ENCODE assay signal across 9 cellular contexts in genomic region chr2:19786408-19787058, GRCh38.
DNase-seq lines count a peak whose midpoint lies in the region; ATAC-seq and TF ChIP-seq lines count a peak whose summit lies in the region.
"Had no signal": no experiment of that assay in that cellular context is flagged by ENCODE, and none has a peak within 500 bp of the region (broad histone marks: within the 10 kb centered on the region; RNA-seq: fewer than 3 reads in every experiment).

No MANE protein-coding gene starts in this region.

- peak overlapping the region; percentile 78 for H3K27ac ChIP-seq in psoas muscle
- H3K27ac ChIP-seq: KMS-11 had no signal

- no peaks in the 10 kb centered on the region for H3K9me3 Mint-ChIP-seq in WTC11

- POLR2A ChIA-PET in WTC11 (lab: Charles Lee): no interaction called here

- H3K36me3 Mint-ChIP-seq in WTC11: no peaks in the 10 kb centered on the region

- peaks cover 16% of the 10 kb centered on the region for H3K4me1 ChIP-seq in psoas muscle

- no peaks in the 10 kb centered on the region for H3K36me3 ChIP-seq in psoas muscle (ENCODE audit: insufficient read depth in 1 of 2, low read depth in 1 of 2)

- TF ChIP-seq CTCF in WTC11 (IDR thresholded peaks at IDR 0.05) (no peak), psoas muscle (IDR thresholded peaks at IDR 0.05) (no peak)

- H3K4me3 Mint-ChIP-seq in WTC11: no peak overlapping the region

- no peaks in the 10 kb centered on the region for H3K9me3 ChIP-seq in psoas muscle

- no peak overlapping the region for H3K27ac Mint-ChIP-seq in WTC11

- CTCF ChIA-PET in WTC11 (lab: Charles Lee): interaction anchor here (0.9 kb wide), 1 partner anchor 76 kb away, joined by 3 read pairs; no protein-coding TSS in a partner anchor

- ATAC-seq in GM19351 (IDR thresholded peaks at IDR 0.05; ENCODE audit: unreplicated experiment) (peak; percentile 65), HG03159 (IDR thresholded peaks at IDR 0.05; ENCODE audit: unreplicated experiment) (peak; percentile 51), WTC11 (peak; percentile 11; the same call in 1 of the 2 replicates), psoas muscle (peak in 3 of 4 donors; percentile 59 to 64 (median 60)), GM19324 (IDR thresholded peaks at IDR 0.05; ENCODE audit: low FRiP score, unreplicated experiment) (no peak)

- intact Hi-C loops in psoas muscle (cut with DNase I): no loop called here

- DNase-seq in WTC11 (ENCODE audit: low spot score) (no peak), psoas muscle (no peak), DMS114 treated with DMSO at 0.1 percent for 48 hours (lab: John Stamatoyannopoulos, UW; ENCODE audit: unreplicated experiment) (no peak)
- no peak for DNase-seq in activated T-cell treated with anti-CD3 and anti-CD28 coated beads, Interleukin-2, amount 50 U/mL, for 1 hour
- DNase-seq in stimulated activated CD4-positive, alpha-beta T cell treated with anti-CD3 and anti-CD28 coated beads, Interleukin-4, amount 100 ng/mL, for 4 hours: no peak

- H3K27me3 ChIP-seq in psoas muscle (ENCODE audit: insufficient read depth in 3 of 3, low read length in 2 of 3): peaks cover 0 to 2% (median 0%) of the 10 kb centered on the region in 3 donors

- H3K4me3 ChIP-seq in psoas muscle: no peak overlapping the region

- H3K27me3 Mint-ChIP-seq in WTC11 (ENCODE audit: low read depth): peaks cover 7% of the 10 kb centered on the region

- WGBS in psoas muscle, 3 donors: 87 to 94% (median 88%) methylated on average over 5 of the region's 5 CpGs

- H3K4me1 Mint-ChIP-seq in WTC11: peaks cover 30% of the 10 kb centered on the region

TF ChIP-seq in WTC11, 78 proteins besides CTCF, POLR2A, EP300 and RAD21:
- TF ChIP-seq E2F5 (CRISPR knock-in tag; IDR thresholded peaks at IDR 0.05): no peak
- no peak for TF ChIP-seq NFE2L1 (CRISPR knock-in tag; IDR thresholded peaks at IDR 0.05)
- no peak for TF ChIP-seq IRF2 (CRISPR knock-in tag; IDR thresholded peaks at IDR 0.05; ENCODE audit: borderline replicate concordance, low read depth)
- no peak for TF ChIP-seq ZMAT4 (CRISPR knock-in tag; IDR thresholded peaks at IDR 0.05)
